Comparison of ENCODE assay signal across 18 cellular contexts in the genomic region with DNA sequence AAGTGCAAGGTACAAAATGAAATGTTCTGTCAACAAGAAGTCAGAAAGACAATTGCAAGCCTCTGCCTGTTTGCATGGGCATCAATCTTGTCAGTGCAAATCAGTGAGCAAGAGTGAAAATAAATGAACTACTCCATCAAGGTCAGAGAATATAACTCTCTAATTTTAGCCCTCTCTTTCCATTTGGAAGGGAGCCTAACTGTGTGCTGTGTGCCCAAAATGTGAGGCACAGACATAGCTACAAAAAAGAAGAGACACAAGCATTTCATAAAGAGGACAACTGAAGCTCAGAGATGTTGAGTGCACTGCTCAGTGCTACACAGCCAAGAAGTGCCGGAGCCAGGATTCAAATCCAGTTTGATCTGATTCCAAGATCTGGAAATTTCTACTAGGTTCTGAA.
A peak's percentile ranks its signal among the peaks of the same experiment; 100 is the strongest.
DNase-seq lines count a peak whose midpoint lies in the region; ATAC-seq and TF ChIP-seq lines count a peak whose summit lies in the region.
"Had no signal": no experiment of that assay in that cellular context is flagged by ENCODE, and none has a peak within 500 bp of the region (broad histone marks: within the 10 kb centered on the region; RNA-seq: fewer than 3 reads in every experiment).

No MANE protein-coding gene starts in this region.

- DNase-seq in Right ventricle myocardium inferior (ENCODE audit: missing footprints) (no peak), left cardiac atrium (no peak), heart left ventricle (no peak), right cardiac atrium (no peak), natural killer cell (no peak)
- DNase-seq in natural killer cell treated with Interleukin-12 subunit alpha and Interleukin-12 subunit beta and Interleukin-15 and Interleukin-18, amount 100 ng/mL, for 72 hours (ENCODE audit: low spot score): peak; percentile 32
- DNase-seq: AML-193; Caco-2; Calu3; CD4-positive, alpha-beta T cell; CD8-positive, alpha-beta T cell; DMS79 treated with DMSO at 0.1 percent for 48 hours; GF-D8 had no signal

- H3K9me3 Mint-ChIP-seq in natural killer cell treated with Interleukin-12 subunit alpha and Interleukin-12 subunit beta and Interleukin-15 and Interleukin-18, amount 100 ng/mL, for 72 hours: no peaks in the 10 kb centered on the region
- H3K9me3 Mint-ChIP-seq in natural killer cell: no peaks in the 10 kb centered on the region
- H3K9me3 Mint-ChIP-seq: CD8-positive, alpha-beta T cell had no signal

- no peaks in the 10 kb centered on the region for H3K36me3 Mint-ChIP-seq in natural killer cell treated with Interleukin-12 subunit alpha and Interleukin-12 subunit beta and Interleukin-15 and Interleukin-18, amount 100 ng/mL, for 72 hours
- no peaks in the 10 kb centered on the region for H3K36me3 Mint-ChIP-seq in natural killer cell
- H3K36me3 Mint-ChIP-seq: CD8-positive, alpha-beta T cell had no signal

- H3K27ac ChIP-seq in heart left ventricle (no peak overlapping the region), right cardiac atrium (ENCODE audit: low read length) (no peak overlapping the region)
- H3K27ac ChIP-seq: 22Rv1; A549; BLaER1 treated with 17β-estradiol and CSF1 and Interleukin-3, amounts not matched to agents 10 nM and 100 nM; C4-2B had no signal

- peaks cover 0 to 19% (median 0%) of the 10 kb centered on the region in 9 donors for H3K36me3 ChIP-seq in heart left ventricle

- peaks cover 0 to 2% of the 10 kb centered on the region in 2 donors for H3K27me3 Mint-ChIP-seq in natural killer cell treated with Interleukin-12 subunit alpha and Interleukin-12 subunit beta and Interleukin-15 and Interleukin-18, amount 100 ng/mL, for 72 hours
- H3K27me3 Mint-ChIP-seq in natural killer cell (ENCODE audit: low read depth in 2 of 2): peaks cover 2 to 4% of the 10 kb centered on the region in 2 donors
- H3K27me3 Mint-ChIP-seq: CD4-positive, alpha-beta T cell had no signal

- no peak for TF ChIP-seq POLR2A in heart left ventricle (IDR thresholded peaks at IDR 0.05)

- H3K27me3 ChIP-seq in heart left ventricle (no peaks in the 10 kb centered on the region), right cardiac atrium (ENCODE audit: control insufficient read depth, insufficient read depth) (no peaks in the 10 kb centered on the region)
- H3K27me3 ChIP-seq: BLaER1 treated with 17β-estradiol and CSF1 and Interleukin-3, amounts not matched to agents 10 nM and 100 nM had no signal

- H3K4me3 ChIP-seq in heart left ventricle (no peak overlapping the region), right cardiac atrium (ENCODE audit: low read length) (no peak overlapping the region)
- H3K4me3 ChIP-seq: A549; BLaER1 treated with 17β-estradiol and CSF1 and Interleukin-3, amounts not matched to agents 10 nM and 100 nM had no signal

- intact Hi-C loops in Right ventricle myocardium inferior (cut with DNase I) (no loop called here), left cardiac atrium (cut with DNase I) (no loop called here), heart left ventricle (cut with DNase I) (loop anchor here in 3 of 10 donors (10.0 kb wide), 3 partner anchors 98 to 158 kb away; no protein-coding TSS in a partner anchor), right cardiac atrium (cut with DNase I) (loop anchor here in 2 of 4 donors (10.0 kb wide), 2 partner anchors 88 to 142 kb away; no protein-coding TSS in a partner anchor), natural killer cell (cut with micrococcal nuclease) (no loop called here)

- TF ChIP-seq CTCF in heart left ventricle (IDR thresholded peaks at IDR 0.05) (no peak), natural killer cell (IDR thresholded peaks at IDR 0.05) (no peak)

- no peak overlapping the region for H3K4me3 Mint-ChIP-seq in natural killer cell treated with Interleukin-12 subunit alpha and Interleukin-12 subunit beta and Interleukin-15 and Interleukin-18, amount 100 ng/mL, for 72 hours
- H3K4me3 Mint-ChIP-seq in natural killer cell: no peak overlapping the region
- H3K4me3 Mint-ChIP-seq: B cell; CD4-positive, alpha-beta T cell; CD8-positive, alpha-beta T cell had no signal

- no peak overlapping the region for H3K27ac Mint-ChIP-seq in natural killer cell treated with Interleukin-12 subunit alpha and Interleukin-12 subunit beta and Interleukin-15 and Interleukin-18, amount 100 ng/mL, for 72 hours
- H3K27ac Mint-ChIP-seq in natural killer cell: no peak overlapping the region
- H3K27ac Mint-ChIP-seq: B cell; CD4-positive, alpha-beta T cell; CD8-positive, alpha-beta T cell had no signal

- peaks cover 0 to 7% (median 0%) of the 10 kb centered on the region in 12 donors for H3K9me3 ChIP-seq in heart left ventricle
- H3K9me3 ChIP-seq in right cardiac atrium (ENCODE audit: control insufficient read depth, low read length): no peaks in the 10 kb centered on the region
- H3K9me3 ChIP-seq: A549, Caco-2 had no signal

- no peaks in the 10 kb centered on the region for H3K4me1 Mint-ChIP-seq in natural killer cell treated with Interleukin-12 subunit alpha and Interleukin-12 subunit beta and Interleukin-15 and Interleukin-18, amount 100 ng/mL, for 72 hours (ENCODE audit: low read depth in 2 of 2)
- no peaks in the 10 kb centered on the region for H3K4me1 Mint-ChIP-seq in natural killer cell
- H3K4me1 Mint-ChIP-seq: B cell had no signal

- ATAC-seq in Right ventricle myocardium inferior: peak; percentile 41
- ATAC-seq in left cardiac atrium: no peak
- peak; percentile 16 to 68 (median 61) for ATAC-seq in heart left ventricle
- ATAC-seq in right cardiac atrium: no peak
- no peak for ATAC-seq in natural killer cell treated with Interleukin-12 subunit alpha and Interleukin-12 subunit beta and Interleukin-15 and Interleukin-18, amount 100 ng/mL, for 72 hours
- no peak for ATAC-seq in natural killer cell
- ATAC-seq: A549; CD8-positive, alpha-beta T cell had no signal

- WGBS in heart left ventricle, 4 donors: 95 to 100% (median 97%) methylated on average over 1 of the region's 1 CpG
- 95% methylated on average over 1 of the region's 1 CpG for WGBS in right cardiac atrium

- H3K4me1 ChIP-seq in heart left ventricle: peaks cover 0 to 2% (median 0%) of the 10 kb centered on the region in 12 donors
- peaks cover 4% of the 10 kb centered on the region for H3K4me1 ChIP-seq in right cardiac atrium (ENCODE audit: control insufficient read depth, insufficient read depth, low read length)
- H3K4me1 ChIP-seq: A549, Caco-2 had no signal

Comparison
In these comparisons a context has a peak if more than half of its experiments do, and no peak if none do; other contexts are left out.
1. ATAC-seq: peak in Right ventricle myocardium inferior (single experiment) and heart left ventricle (4 of 4); none in left cardiac atrium (0 of 2), right cardiac atrium (0 of 2), natural killer cell treated with Interleukin-12 subunit alpha and Interleukin-12 subunit beta and Interleukin-15 and Interleukin-18, amount 100 ng/mL, for 72 hours (0 of 2) and natural killer cell (0 of 3).